1 cellular context compared by ENCODE assay signal in genomic region chr13:28429685-28430290, GRCh38.
TF ChIP-seq lines count a peak whose summit lies in the region.

No MANE protein-coding gene starts in this region.

TF ChIP-seq in GM12878, 131 proteins besides CTCF, POLR2A, EP300 and RAD21 (continued from another document and continues in another):
- TF ChIP-seq NFIC (IDR thresholded peaks at IDR 0.05; ENCODE audit: low read depth, low read length) (peak; percentile 88), SPI1 (IDR thresholded peaks at IDR 0.05; ENCODE audit: borderline replicate concordance, insufficient read depth, low read depth, low read length) (peak; percentile 92), MTA2 (IDR thresholded peaks at IDR 0.05; ENCODE audit: low read depth) (peak; percentile 69), CREM (IDR thresholded peaks at IDR 0.05; ENCODE audit: low read depth) (peak; percentile 50), MYC (IDR thresholded peaks at IDR 0.05; ENCODE audit: insufficient read depth, insufficient read length, insufficient replicate concordance, low read length, severe bottlenecking) (no peak), JUNB (IDR thresholded peaks at IDR 0.05) (peak; percentile 34; the same call in 1 of the 2 replicates), BACH1 (IDR thresholded peaks at IDR 0.05; ENCODE audit: borderline replicate concordance) (no peak), SUPT20H (IDR thresholded peaks at IDR 0.05; ENCODE audit: borderline replicate concordance, control insufficient read depth, low read depth, low read length) (no peak), CBX5 (IDR thresholded peaks at IDR 0.05; ENCODE audit: low read depth) (peak; percentile 50; the same call in 1 of the 2 replicates), STAT3 (IDR thresholded peaks at IDR 0.05; ENCODE audit: low read depth, low read length) (0 out of 2 replicates have a peak, but pooled peaks have one; percentile 14), ZBTB33 (IDR thresholded peaks at IDR 0.05) (no peak), MXI1 (IDR thresholded peaks at IDR 0.05; ENCODE audit: low read depth, low read length) (no peak), RBBP5 (conservative IDR thresholded peaks at IDR 0.05) (no peak), ESRRA (IDR thresholded peaks at IDR 0.05; ENCODE audit: low read length) (no peak), NKRF (conservative IDR thresholded peaks at IDR 0.05) (no peak), ASH2L (IDR thresholded peaks at IDR 0.05; ENCODE audit: borderline replicate concordance, low read depth) (0 out of 2 replicates have a peak, but pooled peaks have one; percentile 37), MYB (IDR thresholded peaks at IDR 0.05; ENCODE audit: borderline replicate concordance, low read depth, low read length) (peak; percentile 92; the same call in 1 of the 2 replicates), BMI1 (IDR thresholded peaks at IDR 0.05; ENCODE audit: borderline replicate concordance) (no peak), ZNF24 (IDR thresholded peaks at IDR 0.05) (no peak), SMAD1 (IDR thresholded peaks at IDR 0.05; ENCODE audit: low read depth, partially characterized antibody) (peak; percentile 75), ZZZ3 (IDR thresholded peaks at IDR 0.05; ENCODE audit: control insufficient read depth, insufficient read length, low read depth) (no peak), JUND (IDR thresholded peaks at IDR 0.05; ENCODE audit: low read depth, low read length) (no peak), FOXM1 (IDR thresholded peaks at IDR 0.05; ENCODE audit: low read depth, low read length) (peak; percentile 42), SUZ12 (IDR thresholded peaks at IDR 0.05; ENCODE audit: unreplicated experiment) (no peak), RAD51 (IDR thresholded peaks at IDR 0.05) (no peak), FOS (IDR thresholded peaks at IDR 0.05; ENCODE audit: borderline replicate concordance, extremely low read depth, insufficient read length) (no peak), TCF12 (IDR thresholded peaks at IDR 0.05; ENCODE audit: low read depth, low read length) (peak; percentile 79), POLR2AphosphoS5 (IDR thresholded peaks at IDR 0.05; ENCODE audit: low read length) (peak; percentile 84), TBL1XR1 (IDR thresholded peaks at IDR 0.05; ENCODE audit: low read depth, low read length) (no peak), PAX8 (IDR thresholded peaks at IDR 0.05) (no peak), SRF (IDR thresholded peaks at IDR 0.05; ENCODE audit: low read depth in 2 of 2, low read length in 2 of 2) (0 out of 4 replicates have a peak, but pooled peaks of 1 of the 2 experiments have one; percentile 6), EZH2 (IDR thresholded peaks at IDR 0.05; ENCODE audit: borderline replicate concordance, control insufficient read depth, low read depth, low read length) (no peak), CHD2 (IDR thresholded peaks at IDR 0.05; ENCODE audit: borderline replicate concordance, low read depth, low read length) (no peak), ZBED1 (IDR thresholded peaks at IDR 0.05; ENCODE audit: borderline replicate concordance) (no peak), EGR1 (IDR thresholded peaks at IDR 0.05; ENCODE audit: borderline replicate concordance in 1 of 2, low read depth in 2 of 2, low read length in 2 of 2) (no peak; a peak in 1 of 3 replicates), ETV6 (conservative IDR thresholded peaks at IDR 0.05 in 1 of 2, IDR thresholded peaks at IDR 0.05 in 1 of 2; ENCODE audit: borderline replicate concordance in 1 of 2, low read depth in 1 of 2) (peak in 1 of 2 experiments; percentile 94; a peak in 2 of 4 replicates), KAT2A (conservative IDR thresholded peaks at IDR 0.05; ENCODE audit: control insufficient read depth, low read depth, low read length) (no peak), NR2F1 (conservative IDR thresholded peaks at IDR 0.05) (no peak), HCFC1 (IDR thresholded peaks at IDR 0.05; ENCODE audit: low read length) (no peak), BRCA1 (IDR thresholded peaks at IDR 0.05; ENCODE audit: low read depth, low read length) (no peak), CHD4 (IDR thresholded peaks at IDR 0.05) (no peak), FOXK2 (IDR thresholded peaks at IDR 0.05) (no peak), NFXL1 (IDR thresholded peaks at IDR 0.05; ENCODE audit: borderline replicate concordance) (no peak), EED (IDR thresholded peaks at IDR 0.05; ENCODE audit: low read depth) (peak; percentile 87), ZNF274 (IDR thresholded peaks at IDR 0.05; ENCODE audit: insufficient read depth, insufficient read length) (no peak), SREBF2 (IDR thresholded peaks at IDR 0.05; ENCODE audit: low read length) (no peak), HDAC6 (IDR thresholded peaks at IDR 0.05; ENCODE audit: unreplicated experiment) (no peak), YBX1 (IDR thresholded peaks at IDR 0.05) (no peak), ZNF207 (IDR thresholded peaks at IDR 0.05; ENCODE audit: borderline replicate concordance) (no peak), WRNIP1 (IDR thresholded peaks at IDR 0.05; ENCODE audit: borderline replicate concordance, low read depth, low read length) (0 out of 2 replicates have a peak, but pooled peaks have one; percentile 90)
- TF ChIP-seq, protein P1, sequence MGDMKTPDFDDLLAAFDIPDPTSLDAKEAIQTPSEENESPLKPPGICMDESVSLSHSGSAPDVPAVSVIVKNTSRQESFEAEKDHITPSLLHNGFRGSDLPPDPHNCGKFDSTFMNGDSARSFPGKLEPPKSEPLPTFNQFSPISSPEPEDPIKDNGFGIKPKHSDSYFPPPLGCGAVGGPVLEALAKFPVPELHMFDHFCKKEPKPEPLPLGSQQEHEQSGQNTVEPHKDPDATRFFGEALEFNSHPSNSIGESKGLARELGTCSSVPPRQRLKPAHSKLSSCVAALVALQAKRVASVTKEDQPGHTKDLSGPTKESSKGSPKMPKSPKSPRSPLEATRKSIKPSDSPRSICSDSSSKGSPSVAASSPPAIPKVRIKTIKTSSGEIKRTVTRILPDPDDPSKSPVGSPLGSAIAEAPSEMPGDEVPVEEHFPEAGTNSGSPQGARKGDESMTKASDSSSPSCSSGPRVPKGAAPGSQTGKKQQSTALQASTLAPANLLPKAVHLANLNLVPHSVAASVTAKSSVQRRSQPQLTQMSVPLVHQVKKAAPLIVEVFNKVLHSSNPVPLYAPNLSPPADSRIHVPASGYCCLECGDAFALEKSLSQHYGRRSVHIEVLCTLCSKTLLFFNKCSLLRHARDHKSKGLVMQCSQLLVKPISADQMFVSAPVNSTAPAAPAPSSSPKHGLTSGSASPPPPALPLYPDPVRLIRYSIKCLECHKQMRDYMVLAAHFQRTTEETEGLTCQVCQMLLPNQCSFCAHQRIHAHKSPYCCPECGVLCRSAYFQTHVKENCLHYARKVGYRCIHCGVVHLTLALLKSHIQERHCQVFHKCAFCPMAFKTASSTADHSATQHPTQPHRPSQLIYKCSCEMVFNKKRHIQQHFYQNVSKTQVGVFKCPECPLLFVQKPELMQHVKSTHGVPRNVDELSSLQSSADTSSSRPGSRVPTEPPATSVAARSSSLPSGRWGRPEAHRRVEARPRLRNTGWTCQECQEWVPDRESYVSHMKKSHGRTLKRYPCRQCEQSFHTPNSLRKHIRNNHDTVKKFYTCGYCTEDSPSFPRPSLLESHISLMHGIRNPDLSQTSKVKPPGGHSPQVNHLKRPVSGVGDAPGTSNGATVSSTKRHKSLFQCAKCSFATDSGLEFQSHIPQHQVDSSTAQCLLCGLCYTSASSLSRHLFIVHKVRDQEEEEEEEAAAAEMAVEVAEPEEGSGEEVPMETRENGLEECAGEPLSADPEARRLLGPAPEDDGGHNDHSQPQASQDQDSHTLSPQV (IDR thresholded peaks at IDR 0.05), result no peak
- TF ChIP-seq, protein P2, sequence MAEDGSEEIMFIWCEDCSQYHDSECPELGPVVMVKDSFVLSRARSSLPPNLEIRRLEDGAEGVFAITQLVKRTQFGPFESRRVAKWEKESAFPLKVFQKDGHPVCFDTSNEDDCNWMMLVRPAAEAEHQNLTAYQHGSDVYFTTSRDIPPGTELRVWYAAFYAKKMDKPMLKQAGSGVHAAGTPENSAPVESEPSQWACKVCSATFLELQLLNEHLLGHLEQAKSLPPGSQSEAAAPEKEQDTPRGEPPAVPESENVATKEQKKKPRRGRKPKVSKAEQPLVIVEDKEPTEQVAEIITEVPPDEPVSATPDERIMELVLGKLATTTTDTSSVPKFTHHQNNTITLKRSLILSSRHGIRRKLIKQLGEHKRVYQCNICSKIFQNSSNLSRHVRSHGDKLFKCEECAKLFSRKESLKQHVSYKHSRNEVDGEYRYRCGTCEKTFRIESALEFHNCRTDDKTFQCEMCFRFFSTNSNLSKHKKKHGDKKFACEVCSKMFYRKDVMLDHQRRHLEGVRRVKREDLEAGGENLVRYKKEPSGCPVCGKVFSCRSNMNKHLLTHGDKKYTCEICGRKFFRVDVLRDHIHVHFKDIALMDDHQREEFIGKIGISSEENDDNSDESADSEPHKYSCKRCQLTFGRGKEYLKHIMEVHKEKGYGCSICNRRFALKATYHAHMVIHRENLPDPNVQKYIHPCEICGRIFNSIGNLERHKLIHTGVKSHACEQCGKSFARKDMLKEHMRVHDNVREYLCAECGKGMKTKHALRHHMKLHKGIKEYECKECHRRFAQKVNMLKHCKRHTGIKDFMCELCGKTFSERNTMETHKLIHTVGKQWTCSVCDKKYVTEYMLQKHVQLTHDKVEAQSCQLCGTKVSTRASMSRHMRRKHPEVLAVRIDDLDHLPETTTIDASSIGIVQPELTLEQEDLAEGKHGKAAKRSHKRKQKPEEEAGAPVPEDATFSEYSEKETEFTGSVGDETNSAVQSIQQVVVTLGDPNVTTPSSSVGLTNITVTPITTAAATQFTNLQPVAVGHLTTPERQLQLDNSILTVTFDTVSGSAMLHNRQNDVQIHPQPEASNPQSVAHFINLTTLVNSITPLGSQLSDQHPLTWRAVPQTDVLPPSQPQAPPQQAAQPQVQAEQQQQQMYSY (CRISPR knock-in tag; IDR thresholded peaks at IDR 0.05), result no peak
- TF ChIP-seq, protein P3, sequence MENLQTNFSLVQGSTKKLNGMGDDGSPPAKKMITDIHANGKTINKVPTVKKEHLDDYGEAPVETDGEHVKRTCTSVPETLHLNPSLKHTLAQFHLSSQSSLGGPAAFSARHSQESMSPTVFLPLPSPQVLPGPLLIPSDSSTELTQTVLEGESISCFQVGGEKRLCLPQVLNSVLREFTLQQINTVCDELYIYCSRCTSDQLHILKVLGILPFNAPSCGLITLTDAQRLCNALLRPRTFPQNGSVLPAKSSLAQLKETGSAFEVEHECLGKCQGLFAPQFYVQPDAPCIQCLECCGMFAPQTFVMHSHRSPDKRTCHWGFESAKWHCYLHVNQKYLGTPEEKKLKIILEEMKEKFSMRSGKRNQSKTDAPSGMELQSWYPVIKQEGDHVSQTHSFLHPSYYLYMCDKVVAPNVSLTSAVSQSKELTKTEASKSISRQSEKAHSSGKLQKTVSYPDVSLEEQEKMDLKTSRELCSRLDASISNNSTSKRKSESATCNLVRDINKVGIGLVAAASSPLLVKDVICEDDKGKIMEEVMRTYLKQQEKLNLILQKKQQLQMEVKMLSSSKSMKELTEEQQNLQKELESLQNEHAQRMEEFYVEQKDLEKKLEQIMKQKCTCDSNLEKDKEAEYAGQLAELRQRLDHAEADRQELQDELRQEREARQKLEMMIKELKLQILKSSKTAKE (IDR thresholded peaks at IDR 0.05; ENCODE audit: low read depth, poor library complexity, severe bottlenecking), result peak; percentile 70
- TF ChIP-seq, protein P4, sequence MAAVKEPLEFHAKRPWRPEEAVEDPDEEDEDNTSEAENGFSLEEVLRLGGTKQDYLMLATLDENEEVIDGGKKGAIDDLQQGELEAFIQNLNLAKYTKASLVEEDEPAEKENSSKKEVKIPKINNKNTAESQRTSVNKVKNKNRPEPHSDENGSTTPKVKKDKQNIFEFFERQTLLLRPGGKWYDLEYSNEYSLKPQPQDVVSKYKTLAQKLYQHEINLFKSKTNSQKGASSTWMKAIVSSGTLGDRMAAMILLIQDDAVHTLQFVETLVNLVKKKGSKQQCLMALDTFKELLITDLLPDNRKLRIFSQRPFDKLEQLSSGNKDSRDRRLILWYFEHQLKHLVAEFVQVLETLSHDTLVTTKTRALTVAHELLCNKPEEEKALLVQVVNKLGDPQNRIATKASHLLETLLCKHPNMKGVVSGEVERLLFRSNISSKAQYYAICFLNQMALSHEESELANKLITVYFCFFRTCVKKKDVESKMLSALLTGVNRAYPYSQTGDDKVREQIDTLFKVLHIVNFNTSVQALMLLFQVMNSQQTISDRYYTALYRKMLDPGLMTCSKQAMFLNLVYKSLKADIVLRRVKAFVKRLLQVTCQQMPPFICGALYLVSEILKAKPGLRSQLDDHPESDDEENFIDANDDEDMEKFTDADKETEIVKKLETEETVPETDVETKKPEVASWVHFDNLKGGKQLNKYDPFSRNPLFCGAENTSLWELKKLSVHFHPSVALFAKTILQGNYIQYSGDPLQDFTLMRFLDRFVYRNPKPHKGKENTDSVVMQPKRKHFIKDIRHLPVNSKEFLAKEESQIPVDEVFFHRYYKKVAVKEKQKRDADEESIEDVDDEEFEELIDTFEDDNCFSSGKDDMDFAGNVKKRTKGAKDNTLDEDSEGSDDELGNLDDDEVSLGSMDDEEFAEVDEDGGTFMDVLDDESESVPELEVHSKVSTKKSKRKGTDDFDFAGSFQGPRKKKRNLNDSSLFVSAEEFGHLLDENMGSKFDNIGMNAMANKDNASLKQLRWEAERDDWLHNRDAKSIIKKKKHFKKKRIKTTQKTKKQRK (IDR thresholded peaks at IDR 0.05; ENCODE audit: low read depth, low read length), result no peak
